ENCODE assay signal across 12 cellular contexts in the genomic region with DNA sequence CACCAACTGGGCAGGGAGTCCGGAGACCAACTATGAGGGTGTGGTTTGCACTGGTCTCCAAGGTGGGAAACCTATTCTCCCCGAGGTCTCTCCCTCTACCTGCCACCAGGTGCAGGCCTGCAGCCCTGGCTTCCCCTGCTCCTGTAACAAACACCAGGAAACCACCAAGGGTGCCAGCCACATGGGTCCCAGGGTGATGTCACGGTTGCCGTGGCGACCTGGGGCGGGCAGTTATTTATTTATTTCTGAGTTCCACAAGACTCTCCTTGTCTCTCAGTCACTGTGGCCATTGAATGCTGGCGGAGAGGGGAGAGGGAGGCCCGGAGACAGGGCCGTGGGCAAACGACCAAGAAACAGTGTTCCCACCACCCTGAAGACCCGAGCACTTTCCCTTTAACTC. TPM values are rescaled to one million over a fixed set of nuclear protein-coding genes. Genes with fewer than 3 reads are reported as not detected.
DNase-seq lines count a peak whose midpoint lies in the region; ATAC-seq and TF ChIP-seq lines count a peak whose summit lies in the region.
"Had no signal": no experiment of that assay in that cellular context is flagged by ENCODE, and none has a peak within 500 bp of the region (broad histone marks: within the 10 kb centered on the region; RNA-seq: fewer than 3 reads in every experiment).

No MANE protein-coding gene starts in this region.

- no peak overlapping the region for H3K9ac ChIP-seq in BLaER1

- no peaks in the 10 kb centered on the region for H3K36me3 ChIP-seq in BLaER1
- H3K36me3 ChIP-seq in SJCRH30 = no peaks in the 10 kb centered on the region

- ATAC-seq in GM18868 (IDR thresholded peaks at IDR 0.05; ENCODE audit: unreplicated experiment) (no peak), GM19397 (IDR thresholded peaks at IDR 0.05; ENCODE audit: unreplicated experiment) (no peak)
- ATAC-seq: naive thymus-derived CD4-positive, alpha-beta T cell had no signal

- no peaks in the 10 kb centered on the region for H3K36me3 Mint-ChIP-seq in HFFc6 (ENCODE audit: low read depth)
- H3K36me3 Mint-ChIP-seq: activated naive CD8-positive, alpha-beta T cell treated with anti-CD3 and anti-CD28 coated beads, Interleukin-2, amount 10 ng/mL, durations not matched to agents 7 days and 5 days; IgD-negative memory B cell; naive thymus-derived CD4-positive, alpha-beta T cell had no signal

- H3K27ac ChIP-seq in BLaER1 (no peak overlapping the region), SJCRH30 (no peak overlapping the region)

- H3K4me2 ChIP-seq in BLaER1 = peak overlapping the region; percentile 47

- H3K27me3 ChIP-seq in BLaER1 (no peaks in the 10 kb centered on the region), SJCRH30 (no peaks in the 10 kb centered on the region; the same call in 1 of the 2 replicates)

- DNase-seq in HFFc6 (peak; percentile 2), SJCRH30 (peak; percentile 24 to 44), inferior parietal cortex (ENCODE audit: extremely low spot score) (peak; percentile 84), activated gamma-delta T cell treated with Interleukin-2 at 50 U/mL for 16 hours (no peak), amniotic stem cell (lab: John Stamatoyannopoulos, UW) (no peak)
- DNase-seq: activated naive CD8-positive, alpha-beta T cell treated with anti-CD3 and anti-CD28 coated beads, Interleukin-2, amount 10 ng/mL, durations not matched to agents 7 days and 5 days; naive thymus-derived CD4-positive, alpha-beta T cell had no signal

- peaks cover 11% of the 10 kb centered on the region for H3K27me3 Mint-ChIP-seq in HFFc6 (ENCODE audit: insufficient read depth)
- H3K27me3 Mint-ChIP-seq: naive thymus-derived CD4-positive, alpha-beta T cell had no signal

- H3K4me1 ChIP-seq in BLaER1 (peaks cover 13% of the 10 kb centered on the region), SJCRH30 (no peaks in the 10 kb centered on the region)

- H4K20me1 ChIP-seq in BLaER1 = no peaks in the 10 kb centered on the region

- H3K9me3 Mint-ChIP-seq in HFFc6 = no peaks in the 10 kb centered on the region
- H3K9me3 Mint-ChIP-seq: activated naive CD8-positive, alpha-beta T cell treated with anti-CD3 and anti-CD28 coated beads, Interleukin-2, amount 10 ng/mL, durations not matched to agents 7 days and 5 days; naive thymus-derived CD4-positive, alpha-beta T cell; T-helper 1 cell treated with Interleukin-12 subunit alpha and Interleukin-12 subunit beta and Interleukin-4 antibody, amounts not matched to agents 30 μg/mL and 1 μg/mL, for 36 hours had no signal

- H3K4me1 Mint-ChIP-seq in HFFc6 (ENCODE audit: low read depth) = no peaks in the 10 kb centered on the region
- H3K4me1 Mint-ChIP-seq: activated naive CD8-positive, alpha-beta T cell treated with anti-CD3 and anti-CD28 coated beads, Interleukin-2, amount 10 ng/mL, durations not matched to agents 7 days and 5 days; IgD-negative memory B cell had no signal

- H3K4me3 Mint-ChIP-seq in HFFc6 = no peak overlapping the region
- H3K4me3 Mint-ChIP-seq: activated naive CD8-positive, alpha-beta T cell treated with anti-CD3 and anti-CD28 coated beads, Interleukin-2, amount 10 ng/mL, durations not matched to agents 7 days and 5 days; naive thymus-derived CD4-positive, alpha-beta T cell; T-helper 1 cell treated with Interleukin-12 subunit alpha and Interleukin-12 subunit beta and Interleukin-4 antibody, amounts not matched to agents 30 μg/mL and 1 μg/mL, for 36 hours had no signal

- H3K9me3 ChIP-seq in BLaER1 (no peaks in the 10 kb centered on the region), SJCRH30 (replicated peaks) (no peaks in the 10 kb centered on the region)

- no peak for TF ChIP-seq CTCF in HFFc6 (IDR thresholded peaks at IDR 0.05)

- H3K4me3 ChIP-seq in BLaER1 (no peak overlapping the region), SJCRH30 (no peak overlapping the region)

- H3K27ac Mint-ChIP-seq in HFFc6 = no peak overlapping the region
- H3K27ac Mint-ChIP-seq: activated naive CD8-positive, alpha-beta T cell treated with anti-CD3 and anti-CD28 coated beads, Interleukin-2, amount 10 ng/mL, durations not matched to agents 7 days and 5 days; naive thymus-derived CD4-positive, alpha-beta T cell; T-helper 1 cell treated with Interleukin-12 subunit alpha and Interleukin-12 subunit beta and Interleukin-4 antibody, amounts not matched to agents 30 μg/mL and 1 μg/mL, for 36 hours had no signal

RNA-seq across cellular contexts. Expression of a gene that starts 27.1 kb away (rescaled TPM):
- total RNA-seq in HFFc6 (2021; fragmentation: NEBNext Ultra II Directional; extraction: Animal tissue kit (Norgen Biotek cat#: 25700)) = not detected
- not detected in 2 replicates for total RNA-seq in SJCRH30 (2014; rRNA removed; shearing (Covaris generic))
- total RNA-seq: activated naive CD8-positive, alpha-beta T cell treated with anti-CD3 and anti-CD28 coated beads, Interleukin-2, amount 10 ng/mL, durations not matched to agents 7 days and 5 days; naive thymus-derived CD4-positive, alpha-beta T cell had no signal

RNA-seq across cellular contexts. Expression of a gene that starts 48.4 kb away (rescaled TPM):
- total RNA-seq in HFFc6 (2021; fragmentation: NEBNext Ultra II Directional; extraction: Animal tissue kit (Norgen Biotek cat#: 25700)) = under 1 TPM; 0.09 to 0.43 (median 0.24) TPM
- 0.12 and 0.23 TPM in 2 replicates for total RNA-seq in SJCRH30 (2014; rRNA removed; shearing (Covaris generic))

Comparison
In these comparisons a context has a peak if more than half of its experiments do, and no peak if none do; other contexts are left out.
1. DNase-seq: peak in HFFc6 (single experiment), SJCRH30 (2 of 2) and inferior parietal cortex (single experiment); none in activated gamma-delta T cell treated with Interleukin-2 at 50 U/mL for 16 hours (single experiment) and amniotic stem cell (single experiment).